In genomic region chr2:260507-261161, GRCh38 we compare ENCODE assay signal across 1 cellular context.
TF ChIP-seq lines count a peak whose summit lies in the region.

No MANE protein-coding gene starts in this region.

TF ChIP-seq in HepG2, 621 proteins besides CTCF, POLR2A, EP300 and RAD21 (continued from another document and continues in another):
- TF ChIP-seq ZNF407 (CRISPR knock-in tag; IDR thresholded peaks at IDR 0.05; ENCODE audit: not compliant biosample characterization) (no peak), HDAC2 (CRISPR knock-in tag; IDR thresholded peaks at IDR 0.05) (peak; percentile 100), ZBTB10 (CRISPR knock-in tag; IDR thresholded peaks at IDR 0.05; ENCODE audit: borderline replicate concordance) (no peak; the same call in 1 of the 2 replicates), ZNF362 (CRISPR knock-in tag; IDR thresholded peaks at IDR 0.05; ENCODE audit: borderline replicate concordance) (no peak; the same call in 1 of the 2 replicates), ZNF510 (CRISPR knock-in tag; IDR thresholded peaks at IDR 0.05; ENCODE audit: low read depth) (no peak), STAG1 (CRISPR knock-in tag; IDR thresholded peaks at IDR 0.05) (peak; percentile 58), SOX5 (CRISPR knock-in tag; IDR thresholded peaks at IDR 0.05; ENCODE audit: borderline replicate concordance) (peak; percentile 99), ESRRA (CRISPR knock-in tag; IDR thresholded peaks at IDR 0.05; ENCODE audit: low read depth) (peak; percentile 84), ZNF564 (CRISPR knock-in tag; IDR thresholded peaks at IDR 0.05) (peak; percentile 45; the same call in 1 of the 2 replicates), GFI1 (CRISPR knock-in tag; IDR thresholded peaks at IDR 0.05; ENCODE audit: borderline replicate concordance) (peak; percentile 96), ATF7-NPFF (CRISPR knock-in tag; IDR thresholded peaks at IDR 0.05; ENCODE audit: low read depth) (peak; percentile 28; the same call in 1 of the 2 replicates), FOXJ3 (CRISPR knock-in tag; IDR thresholded peaks at IDR 0.05; ENCODE audit: borderline replicate concordance) (peak; percentile 100), ZNF3 (CRISPR knock-in tag; IDR thresholded peaks at IDR 0.05) (no peak), ZNF280D (CRISPR knock-in tag; IDR thresholded peaks at IDR 0.05) (no peak), DMTF1 (CRISPR knock-in tag; IDR thresholded peaks at IDR 0.05) (no peak), ZNF7 (CRISPR knock-in tag; IDR thresholded peaks at IDR 0.05) (peak; percentile 12; the same call in 1 of the 2 replicates), DNMT3B (CRISPR knock-in tag; conservative IDR thresholded peaks at IDR 0.05) (peak; percentile 79; the same call in 1 of the 2 replicates), ZNF674 (CRISPR knock-in tag; IDR thresholded peaks at IDR 0.05; ENCODE audit: low read depth) (no peak)
- TF ChIP-seq, protein P1, sequence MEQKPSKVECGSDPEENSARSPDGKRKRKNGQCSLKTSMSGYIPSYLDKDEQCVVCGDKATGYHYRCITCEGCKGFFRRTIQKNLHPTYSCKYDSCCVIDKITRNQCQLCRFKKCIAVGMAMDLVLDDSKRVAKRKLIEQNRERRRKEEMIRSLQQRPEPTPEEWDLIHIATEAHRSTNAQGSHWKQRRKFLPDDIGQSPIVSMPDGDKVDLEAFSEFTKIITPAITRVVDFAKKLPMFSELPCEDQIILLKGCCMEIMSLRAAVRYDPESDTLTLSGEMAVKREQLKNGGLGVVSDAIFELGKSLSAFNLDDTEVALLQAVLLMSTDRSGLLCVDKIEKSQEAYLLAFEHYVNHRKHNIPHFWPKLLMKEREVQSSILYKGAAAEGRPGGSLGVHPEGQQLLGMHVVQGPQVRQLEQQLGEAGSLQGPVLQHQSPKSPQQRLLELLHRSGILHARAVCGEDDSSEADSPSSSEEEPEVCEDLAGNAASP (CRISPR knock-in tag; IDR thresholded peaks at IDR 0.05; ENCODE audit: borderline replicate concordance) = peak; percentile 100
- TF ChIP-seq, protein P2, sequence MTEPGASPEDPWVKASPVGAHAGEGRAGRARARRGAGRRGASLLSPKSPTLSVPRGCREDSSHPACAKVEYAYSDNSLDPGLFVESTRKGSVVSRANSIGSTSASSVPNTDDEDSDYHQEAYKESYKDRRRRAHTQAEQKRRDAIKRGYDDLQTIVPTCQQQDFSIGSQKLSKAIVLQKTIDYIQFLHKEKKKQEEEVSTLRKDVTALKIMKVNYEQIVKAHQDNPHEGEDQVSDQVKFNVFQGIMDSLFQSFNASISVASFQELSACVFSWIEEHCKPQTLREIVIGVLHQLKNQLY (CRISPR knock-in tag; IDR thresholded peaks at IDR 0.05) = peak; percentile 98
- TF ChIP-seq, protein P3, sequence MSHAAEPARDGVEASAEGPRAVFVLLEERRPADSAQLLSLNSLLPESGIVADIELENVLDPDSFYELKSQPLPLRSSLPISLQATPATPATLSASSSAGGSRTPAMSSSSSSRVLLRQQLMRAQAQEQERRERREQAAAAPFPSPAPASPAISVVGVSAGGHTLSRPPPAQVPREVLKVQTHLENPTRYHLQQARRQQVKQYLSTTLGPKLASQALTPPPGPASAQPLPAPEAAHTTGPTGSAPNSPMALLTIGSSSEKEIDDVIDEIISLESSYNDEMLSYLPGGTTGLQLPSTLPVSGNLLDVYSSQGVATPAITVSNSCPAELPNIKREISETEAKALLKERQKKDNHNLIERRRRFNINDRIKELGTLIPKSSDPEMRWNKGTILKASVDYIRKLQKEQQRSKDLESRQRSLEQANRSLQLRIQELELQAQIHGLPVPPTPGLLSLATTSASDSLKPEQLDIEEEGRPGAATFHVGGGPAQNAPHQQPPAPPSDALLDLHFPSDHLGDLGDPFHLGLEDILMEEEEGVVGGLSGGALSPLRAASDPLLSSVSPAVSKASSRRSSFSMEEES (CRISPR knock-in tag; IDR thresholded peaks at IDR 0.05) = peak; percentile 98
- TF ChIP-seq, protein P4, sequence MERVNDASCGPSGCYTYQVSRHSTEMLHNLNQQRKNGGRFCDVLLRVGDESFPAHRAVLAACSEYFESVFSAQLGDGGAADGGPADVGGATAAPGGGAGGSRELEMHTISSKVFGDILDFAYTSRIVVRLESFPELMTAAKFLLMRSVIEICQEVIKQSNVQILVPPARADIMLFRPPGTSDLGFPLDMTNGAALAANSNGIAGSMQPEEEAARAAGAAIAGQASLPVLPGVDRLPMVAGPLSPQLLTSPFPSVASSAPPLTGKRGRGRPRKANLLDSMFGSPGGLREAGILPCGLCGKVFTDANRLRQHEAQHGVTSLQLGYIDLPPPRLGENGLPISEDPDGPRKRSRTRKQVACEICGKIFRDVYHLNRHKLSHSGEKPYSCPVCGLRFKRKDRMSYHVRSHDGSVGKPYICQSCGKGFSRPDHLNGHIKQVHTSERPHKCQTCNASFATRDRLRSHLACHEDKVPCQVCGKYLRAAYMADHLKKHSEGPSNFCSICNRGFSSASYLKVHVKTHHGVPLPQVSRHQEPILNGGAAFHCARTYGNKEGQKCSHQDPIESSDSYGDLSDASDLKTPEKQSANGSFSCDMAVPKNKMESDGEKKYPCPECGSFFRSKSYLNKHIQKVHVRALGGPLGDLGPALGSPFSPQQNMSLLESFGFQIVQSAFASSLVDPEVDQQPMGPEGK (CRISPR knock-in tag; IDR thresholded peaks at IDR 0.05) = peak; percentile 78
- TF ChIP-seq, protein P5, sequence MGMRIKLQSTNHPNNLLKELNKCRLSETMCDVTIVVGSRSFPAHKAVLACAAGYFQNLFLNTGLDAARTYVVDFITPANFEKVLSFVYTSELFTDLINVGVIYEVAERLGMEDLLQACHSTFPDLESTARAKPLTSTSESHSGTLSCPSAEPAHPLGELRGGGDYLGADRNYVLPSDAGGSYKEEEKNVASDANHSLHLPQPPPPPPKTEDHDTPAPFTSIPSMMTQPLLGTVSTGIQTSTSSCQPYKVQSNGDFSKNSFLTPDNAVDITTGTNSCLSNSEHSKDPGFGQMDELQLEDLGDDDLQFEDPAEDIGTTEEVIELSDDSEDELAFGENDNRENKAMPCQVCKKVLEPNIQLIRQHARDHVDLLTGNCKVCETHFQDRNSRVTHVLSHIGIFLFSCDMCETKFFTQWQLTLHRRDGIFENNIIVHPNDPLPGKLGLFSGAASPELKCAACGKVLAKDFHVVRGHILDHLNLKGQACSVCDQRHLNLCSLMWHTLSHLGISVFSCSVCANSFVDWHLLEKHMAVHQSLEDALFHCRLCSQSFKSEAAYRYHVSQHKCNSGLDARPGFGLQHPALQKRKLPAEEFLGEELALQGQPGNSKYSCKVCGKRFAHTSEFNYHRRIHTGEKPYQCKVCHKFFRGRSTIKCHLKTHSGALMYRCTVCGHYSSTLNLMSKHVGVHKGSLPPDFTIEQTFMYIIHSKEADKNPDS (CRISPR knock-in tag; IDR thresholded peaks at IDR 0.05) = peak; percentile 95
